ENCODE assay signal across 17 cellular contexts in the genomic region with DNA sequence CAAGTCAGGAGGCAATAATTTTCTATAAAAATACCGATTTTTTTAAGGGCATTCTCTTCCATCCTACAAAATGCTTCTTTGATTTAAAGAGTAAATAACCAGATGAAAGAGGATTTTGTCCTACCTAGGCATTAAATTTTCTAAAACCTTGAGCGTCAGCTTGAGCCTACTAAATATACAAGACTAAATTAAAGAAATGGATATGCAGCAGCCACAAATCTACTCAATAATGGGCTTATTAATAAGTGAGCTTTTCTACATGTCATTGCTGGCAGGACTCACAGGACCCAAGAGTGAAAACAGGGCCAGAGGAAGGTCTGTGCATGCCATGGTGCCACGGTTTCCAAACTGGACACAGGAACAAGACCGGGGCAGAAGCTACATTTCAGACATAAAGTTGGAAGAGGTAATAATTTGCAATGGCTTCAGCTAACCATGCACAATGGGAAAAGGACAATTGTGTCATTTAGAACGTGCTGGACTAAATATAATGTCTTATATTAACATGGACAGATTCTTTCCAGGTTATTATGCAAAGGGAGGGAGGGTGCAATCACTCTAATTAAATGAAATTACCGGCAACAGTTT.
"Had no signal": no experiment of that assay in that cellular context is flagged by ENCODE, and none has a peak within 500 bp of the region (broad histone marks: within the 10 kb centered on the region; RNA-seq: fewer than 3 reads in every experiment).

No MANE protein-coding gene starts in this region.

- H3K36me3 ChIP-seq: right atrium auricular region, suprapubic skin had no signal

- H3K4me3 Mint-ChIP-seq: activated T-cell treated with anti-CD3 and anti-CD28 coated beads, Interleukin-2, amount 50 U/mL, for 72 hours; memory B cell had no signal

- H3K9me3 ChIP-seq: right atrium auricular region, suprapubic skin had no signal

- H3K27ac ChIP-seq: right atrium auricular region, suprapubic skin had no signal

- H3K36me3 Mint-ChIP-seq: memory B cell had no signal

- H3K27me3 ChIP-seq: right atrium auricular region, suprapubic skin had no signal

- DNase-seq: activated CD4-positive, alpha-beta T cell treated with anti-CD3 and anti-CD28 coated beads, Interleukin-2, amount 50 U/mL, for 1 hour; activated CD4-positive, CD25-positive, alpha-beta regulatory T cell treated with anti-CD3 and anti-CD28 coated beads, Interleukin-2, amount 50 U/mL, for 72 hours; activated CD8-positive, alpha-beta memory T cell treated with anti-CD3 and anti-CD28 coated beads, Interleukin-2, amount 50 U/mL, for 4 hours; activated effector memory CD4-positive, alpha-beta T cell treated with anti-CD3 and anti-CD28 coated beads, Interleukin-2, amount 50 U/mL, for 16 hours; activated naive CD4-positive, alpha-beta T cell treated with anti-CD3 and anti-CD28 coated beads, Interleukin-2, amount 50 U/mL, for 16 hours; activated T-cell treated with anti-CD3 and anti-CD28 coated beads, Interleukin-2, amount 50 U/mL, for 72 hours; dermis blood vessel endothelial cell; effector memory CD8-positive, alpha-beta T cell; foreskin fibroblast; kidney glomerular epithelial cell; left ventricle myocardium superior; stimulated activated CD4-positive, alpha-beta T cell treated with anti-CD3 and anti-CD28 coated beads, Interleukin-2, amount 100 ng/mL, for 24 hours; stimulated activated naive CD8-positive, alpha-beta T cell treated with anti-CD3 and anti-CD28 coated beads, Interleukin-15, Interleukin-2, amounts not matched to agents 100 U/mL and 50 U/mL, for 24 hours; trophoblast cell had no signal

- H3K27me3 Mint-ChIP-seq: effector memory CD8-positive, alpha-beta T cell; memory B cell had no signal

- H3K9me3 Mint-ChIP-seq: activated T-cell treated with anti-CD3 and anti-CD28 coated beads, Interleukin-2, amount 50 U/mL, for 72 hours; effector memory CD8-positive, alpha-beta T cell; memory B cell had no signal

- H3K4me3 ChIP-seq: right atrium auricular region, suprapubic skin had no signal

- H3K27ac Mint-ChIP-seq: activated T-cell treated with anti-CD3 and anti-CD28 coated beads, Interleukin-2, amount 50 U/mL, for 72 hours had no signal

- ATAC-seq: activated T-cell treated with anti-CD3 and anti-CD28 coated beads, Interleukin-2, amount 50 U/mL, for 72 hours; effector memory CD8-positive, alpha-beta T cell; left ventricle myocardium superior; stimulated activated naive CD8-positive, alpha-beta T cell treated with anti-CD3 and anti-CD28 coated beads, Interleukin-15, Interleukin-2, amounts not matched to agents 100 U/mL and 50 U/mL, for 24 hours had no signal
